Comparison of ENCODE assay signal across 22 cellular contexts in the genomic region with DNA sequence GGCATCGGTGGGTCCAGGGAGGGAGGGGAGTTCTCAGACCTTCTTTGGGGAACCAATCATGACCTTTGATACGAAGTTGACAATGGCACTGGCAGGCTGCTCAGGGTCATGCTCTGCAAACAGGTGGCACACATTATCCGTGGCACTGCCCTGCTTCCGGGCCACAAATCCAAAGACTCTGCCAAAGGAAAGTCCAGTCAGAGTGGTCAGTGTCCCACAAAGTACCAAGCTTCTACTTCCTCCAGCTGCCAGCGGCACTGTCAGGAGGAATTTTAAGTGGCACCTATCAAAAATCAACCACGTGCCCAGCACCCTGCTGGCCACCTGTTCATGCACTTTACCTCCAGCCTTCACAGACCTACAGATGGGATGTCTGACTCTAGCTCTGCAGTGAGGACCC.
DNase-seq lines count a peak whose midpoint lies in the region; ATAC-seq, FAIRE-seq and TF ChIP-seq lines count a peak whose summit lies in the region.
"Had no signal": no experiment of that assay in that cellular context is flagged by ENCODE, and none has a peak within 500 bp of the region (broad histone marks: within the 10 kb centered on the region; RNA-seq: fewer than 3 reads in every experiment).

No MANE protein-coding gene starts in this region.

- no peak overlapping the region for H3K4me2 ChIP-seq in HepG2 (ENCODE audit: low read depth, low read length)
- H3K4me2 ChIP-seq: BLaER1, GM23338 had no signal

- no peak for ATAC-seq in Right ventricle myocardium inferior
- no peak for ATAC-seq in HepG2
- no peak for ATAC-seq in sciatic nerve
- ATAC-seq: CD8-positive, alpha-beta T cell; GM12878; GM23338 had no signal

- 93% methylated on average over 3 of the region's 6 CpGs for WGBS in HepG2 (ENCODE audit: low lambda C conversion rate)

- peaks cover 17% of the 10 kb centered on the region; the same call in 1 of the 2 replicates for H4K20me1 ChIP-seq in HepG2 (ENCODE audit: insufficient read depth, low read length)
- H4K20me1 ChIP-seq: BLaER1 had no signal

- no peak overlapping the region for H3K9ac ChIP-seq in HepG2 (ENCODE audit: insufficient read depth, low read depth, low read length)
- H3K9ac ChIP-seq: BLaER1 had no signal

- intact Hi-C loops in cardiac septum (cut with DNase I): loop anchor here (5.0 kb wide), 1 partner anchor 554 kb away; no protein-coding TSS in a partner anchor
- intact Hi-C loops in Right ventricle myocardium inferior (cut with DNase I): no loop called here
- intact Hi-C loops in HepG2 (cut with micrococcal nuclease; ENCODE audit: unreplicated experiment): no loop called here
- intact Hi-C loops in sciatic nerve (cut with DNase I): loop anchor here (10.0 kb wide), 1 partner anchor 147 kb away; no protein-coding TSS in a partner anchor

- no peak for FAIRE-seq in HepG2 (lab: Jason Lieb, UNC)
- FAIRE-seq: A204.1, D721Med, GM12878 had no signal

- in situ Hi-C loops in HepG2 (cut with HindIII; ENCODE audit: extremely low pct_ligation_motif_present, low pct_unique_long_range_greater_than_20kb): loop anchor here (25.0 kb wide), 1 partner anchor 559 kb away; no protein-coding TSS in a partner anchor

- peaks cover 37 to 66% of the 10 kb centered on the region in 2 experiments for H3K36me3 ChIP-seq in HepG2 (replicated peaks in 1 of 2; ENCODE audit: control insufficient read depth in 1 of 2, insufficient read depth in 2 of 2, low read length in 2 of 2)

- BruUV-seq in HepG2 (replicated peaks; lab: Mats Ljungman, UMichigan): no TSS peak

- TF ChIP-seq RAD21 in HepG2 (CRISPR knock-in tag; IDR thresholded peaks at IDR 0.05): no peak

- POLR2A ChIA-PET in HepG2 (lab: Yijun Ruan, JAX): no interaction called here

- no peak overlapping the region for H2AFZ ChIP-seq in HepG2 (ENCODE audit: low read length)
- H2AFZ ChIP-seq: GM23338 had no signal

- CTCF ChIA-PET in HepG2 (lab: Yijun Ruan, JAX; ENCODE audit: low intra/inter-chr PET ratio, low total read pairs): no interaction called here

- no peaks in the 10 kb centered on the region for H3K79me2 ChIP-seq in HepG2 (ENCODE audit: insufficient read depth, low read length)

- peaks cover 12% of the 10 kb centered on the region for H3K4me1 ChIP-seq in HepG2 (ENCODE audit: insufficient read depth, low read length)
- H3K4me1 ChIP-seq: HAP-1 had no signal

- DNase-seq in cardiac septum (ENCODE audit: low spot score): peak; percentile 54
- no peak for DNase-seq in Right ventricle myocardium inferior (ENCODE audit: missing footprints)
- no peak for DNase-seq in HepG2 (ENCODE audit: low spot score)
- DNase-seq in sciatic nerve (ENCODE audit: low spot score): peak; percentile 36
- DNase-seq in NCI-H2107 treated with DMSO at 0.1 percent for 48 hours (lab: John Stamatoyannopoulos, UW; ENCODE audit: unreplicated experiment): no peak
- no peak for DNase-seq in stimulated activated naive CD4-positive, alpha-beta T cell treated with Interleukin-2 at 50 U/mL for 16 hours (lab: John Stamatoyannopoulos, UW)
- no peak for DNase-seq in Kasumi-1 (lab: John Stamatoyannopoulos, UW)
- DNase-seq: CD4-positive, CD25-positive, alpha-beta regulatory T cell; CD8-positive, alpha-beta T cell; DMS 273 treated with DMSO at 0.1 percent for 48 hours; DMS79; EL; GDM1; HFFc6 had no signal

- no peaks in the 10 kb centered on the region for H3K27me3 ChIP-seq in HepG2 (ENCODE audit: control insufficient read depth in 1 of 2, insufficient read depth in 2 of 2, low read length in 2 of 2)
- H3K27me3 ChIP-seq: BLaER1 had no signal

- no peak for TF ChIP-seq EP300 in HepG2 (IDR thresholded peaks at IDR 0.05; ENCODE audit: low read depth in 2 of 2, low read length in 2 of 2)
- no peak for TF ChIP-seq EP300 in HepG2 (CRISPR knock-in tag; IDR thresholded peaks at IDR 0.05; ENCODE audit: borderline replicate concordance)

- H3K4me3 ChIP-seq in HepG2 (replicated peaks in 1 of 3; ENCODE audit: insufficient read depth in 1 of 3, low read depth in 2 of 3, low read length in 3 of 3): no peak overlapping the region
- H3K4me3 ChIP-seq: BLaER1, GM12878, GM23338, HAP-1 had no signal

- no peak for TF ChIP-seq CTCF in HepG2 (CRISPR knock-in tag; IDR thresholded peaks at IDR 0.05)

- H3K9me3 ChIP-seq in HepG2 (ENCODE audit: low read length): no peaks in the 10 kb centered on the region
- H3K9me3 ChIP-seq: BLaER1, HAP-1 had no signal

- no peak; a peak in 1 of 4 replicates for TF ChIP-seq POLR2A in HepG2 (IDR thresholded peaks at IDR 0.05; ENCODE audit: insufficient read depth in 1 of 2, low read depth in 2 of 2, low read length in 2 of 2)

- no peak overlapping the region for H3K27ac ChIP-seq in HepG2 (ENCODE audit: extremely low read length, insufficient read depth, low read length)
- H3K27ac ChIP-seq: 22Rv1, BLaER1, C4-2B had no signal

TF ChIP-seq in HepG2, 621 proteins besides CTCF, POLR2A, EP300 and RAD21:
- TF ChIP-seq RBM22 (optimal IDR thresholded peaks at IDR 0.05; ENCODE audit: low read length) (peak; percentile 57), JARID2 (CRISPR knock-in tag; IDR thresholded peaks at IDR 0.05; ENCODE audit: insufficient replicate concordance) (no peak), ETV5 (CRISPR knock-in tag; IDR thresholded peaks at IDR 0.05; ENCODE audit: borderline replicate concordance) (no peak)

Comparison
In these comparisons a context has a peak if more than half of its experiments do, and no peak if none do; other contexts are left out.
1. DNase-seq: peak in cardiac septum (single experiment) and sciatic nerve (single experiment); none in Right ventricle myocardium inferior (single experiment), HepG2 (single experiment), NCI-H2107 treated with DMSO at 0.1 percent for 48 hours (single experiment), stimulated activated naive CD4-positive, alpha-beta T cell treated with Interleukin-2 at 50 U/mL for 16 hours (single experiment) and Kasumi-1 (0 of 2).
2. intact Hi-C loops: an anchor here in cardiac septum (5.0 kb wide) and sciatic nerve (10.0 kb wide); none called in Right ventricle myocardium inferior and HepG2.